ENCODE assay signal across 18 cellular contexts in genomic region chr17:53950207-53950857, GRCh38.
A peak's percentile ranks its signal among the peaks of the same experiment; 100 is the strongest.
DNase-seq lines count a peak whose midpoint lies in the region; ATAC-seq, FAIRE-seq and TF ChIP-seq lines count a peak whose summit lies in the region.
"Had no signal": no experiment of that assay in that cellular context is flagged by ENCODE, and none has a peak within 500 bp of the region (broad histone marks: within the 10 kb centered on the region; RNA-seq: fewer than 3 reads in every experiment).

No MANE protein-coding gene starts in this region.

- H3K36me3 Mint-ChIP-seq in Calu3 (ENCODE audit: insufficient read depth, unreplicated experiment) (no peaks in the 10 kb centered on the region), chondrocyte (ENCODE audit: low read depth) (no peaks in the 10 kb centered on the region)

- no peaks in the 10 kb centered on the region for H3K4me1 ChIP-seq in thyroid gland
- H3K4me1 ChIP-seq: colonic mucosa, pancreas had no signal

- TF ChIP-seq POLR2A in GM12891 (IDR thresholded peaks at IDR 0.05; ENCODE audit: low read depth, low read length) (no peak), thyroid gland (IDR thresholded peaks at IDR 0.05) (no peak)

- TF ChIP-seq CTCF in Calu3 (IDR thresholded peaks at IDR 0.05; ENCODE audit: unreplicated experiment) (no peak), chondrocyte (IDR thresholded peaks at IDR 0.05) (peak; percentile 23), thyroid gland (IDR thresholded peaks at IDR 0.05) (no peak)

- H3K4me3 Mint-ChIP-seq in Calu3 (ENCODE audit: low read depth, unreplicated experiment) (no peak overlapping the region), chondrocyte (ENCODE audit: unreplicated experiment) (no peak overlapping the region)
- H3K4me3 Mint-ChIP-seq: stimulated activated naive CD8-positive, alpha-beta T cell treated with anti-CD3 and anti-CD28 coated beads, Interleukin-15, amount 100 ng/mL, for 72 hours had no signal

- H3K27ac Mint-ChIP-seq in Calu3 (ENCODE audit: unreplicated experiment) (no peak overlapping the region), chondrocyte (ENCODE audit: unreplicated experiment) (peak overlapping the region; percentile 29)
- H3K27ac Mint-ChIP-seq: stimulated activated naive CD8-positive, alpha-beta T cell treated with anti-CD3 and anti-CD28 coated beads, Interleukin-15, amount 100 ng/mL, for 72 hours had no signal

- no peak overlapping the region for H3K4me3 ChIP-seq in Jurkat, Clone E6-1 (ENCODE audit: low read length)
- no peak overlapping the region for H3K4me3 ChIP-seq in thyroid gland (replicated peaks in 1 of 3)
- H3K4me3 ChIP-seq: colonic mucosa, pancreas had no signal

- CTCF ChIA-PET in Calu3 (lab: Charles Lee) = no interaction called here

- no TSS peak for BruUV-seq in Calu3 (replicated peaks; lab: Mats Ljungman, UMichigan)

- H3K27me3 Mint-ChIP-seq in Calu3 (ENCODE audit: unreplicated experiment) (no peaks in the 10 kb centered on the region), chondrocyte (ENCODE audit: low read depth) (no peaks in the 10 kb centered on the region)
- H3K27me3 Mint-ChIP-seq: stimulated activated naive CD8-positive, alpha-beta T cell treated with anti-CD3 and anti-CD28 coated beads, Interleukin-15, amount 100 ng/mL, for 72 hours had no signal

- H3K9me3 Mint-ChIP-seq in Calu3 (ENCODE audit: low read depth, unreplicated experiment) = peaks cover 5% of the 10 kb centered on the region
- H3K9me3 Mint-ChIP-seq in chondrocyte (ENCODE audit: low read depth) = peaks cover 34% of the 10 kb centered on the region

- no peak for ATAC-seq in HG03097 (IDR thresholded peaks at IDR 0.05; ENCODE audit: low FRiP score, unreplicated experiment)
- ATAC-seq: left cardiac atrium; pancreas; stimulated activated naive CD8-positive, alpha-beta T cell treated with anti-CD3 and anti-CD28 coated beads, Interleukin-15, amount 100 ng/mL, for 72 hours had no signal

- DNase-seq in Calu3 (peak; percentile 4), chondrocyte (ENCODE audit: low spot score) (peak; percentile 19), left kidney (ENCODE audit: low read depth, low spot score) (peak; percentile 33), putamen (ENCODE audit: low spot score) (no peak), GM12891 (ENCODE audit: insufficient read length, low spot score) (no peak), thyroid gland (no peak)
- DNase-seq in Jurkat, Clone E6-1 (ENCODE audit: low read depth, low spot score) = peak; percentile 23
- DNase-seq: activated CD4-positive, alpha-beta T cell treated with anti-CD3 and anti-CD28 coated beads for 1 hour; activated CD8-positive, alpha-beta memory T cell treated with anti-CD3 and anti-CD28 coated beads, Interleukin-2, amount 50 U/mL, for 4 hours; activated naive CD4-positive, alpha-beta T cell treated with Interleukin-2 at 50 U/mL for 16 hours; colonic mucosa; COR-L47; left cardiac atrium; NCI-H2029 treated with DMSO at 0.1 percent for 48 hours; pancreas; stimulated activated naive CD8-positive, alpha-beta T cell treated with anti-CD3 and anti-CD28 coated beads, Interleukin-15, amount 100 ng/mL, for 72 hours had no signal

- no peaks in the 10 kb centered on the region for H3K9me3 ChIP-seq in thyroid gland
- H3K9me3 ChIP-seq: colonic mucosa, pancreas had no signal

- no peaks in the 10 kb centered on the region for H3K27me3 ChIP-seq in thyroid gland
- H3K27me3 ChIP-seq: colonic mucosa had no signal

- H3K27ac ChIP-seq in thyroid gland = no peak overlapping the region
- H3K27ac ChIP-seq: colonic mucosa, HL-60, pancreas had no signal

- no peak for FAIRE-seq in GM12891 (lab: Jason Lieb, UNC)
- FAIRE-seq: pancreas had no signal

- 62 to 66% methylated on average over 5 of the region's 5 CpGs for WGBS in thyroid gland, 2 donors

- H3K4me1 Mint-ChIP-seq in Calu3 (ENCODE audit: low read depth, unreplicated experiment) = no peaks in the 10 kb centered on the region
- no peaks in the 10 kb centered on the region for H3K4me1 Mint-ChIP-seq in chondrocyte (ENCODE audit: low read depth)
- H3K4me1 Mint-ChIP-seq: stimulated activated naive CD8-positive, alpha-beta T cell treated with anti-CD3 and anti-CD28 coated beads, Interleukin-15, amount 100 ng/mL, for 72 hours had no signal

- H3K36me3 ChIP-seq in thyroid gland = no peaks in the 10 kb centered on the region
- H3K36me3 ChIP-seq: colonic mucosa, pancreas had no signal

- intact Hi-C loops in Calu3 (cut with micrococcal nuclease; ENCODE audit: unreplicated experiment) (no loop called here), thyroid gland (cut with DNase I) (loop anchor here (10.0 kb wide), 1 partner anchor 64 kb away; no protein-coding TSS in a partner anchor)

TF ChIP-seq in GM12891, 5 proteins besides CTCF, POLR2A, EP300 and RAD21:
- TF ChIP-seq PAX5 (IDR thresholded peaks at IDR 0.05; ENCODE audit: insufficient read depth, low read length, severe bottlenecking) = no peak
- TF ChIP-seq POU2F2 (IDR thresholded peaks at IDR 0.05; ENCODE audit: low read depth, low read length) = no peak
- no peak for TF ChIP-seq TAF1 (IDR thresholded peaks at IDR 0.05; ENCODE audit: low read depth, low read length)
- TF ChIP-seq POLR2AphosphoS5 (IDR thresholded peaks at IDR 0.05; ENCODE audit: low read depth, low read length) = no peak
- no peak for TF ChIP-seq SPI1 (IDR thresholded peaks at IDR 0.05; ENCODE audit: low read depth, low read length)
TF ChIP-seq in GM12891: peak in this region for 0.

Comparison
In these comparisons a context has a peak if more than half of its experiments do, and no peak if none do; other contexts are left out.
1. DNase-seq: peak in Calu3 (single experiment), Jurkat, Clone E6-1 (single experiment), chondrocyte (single experiment) and left kidney (single experiment); none in putamen (single experiment), GM12891 (single experiment) and thyroid gland (0 of 2).